ENCODE assay signal across 8 cellular contexts in genomic region chr3:129001101-129001816, GRCh38. TPM values are rescaled to one million over a fixed set of nuclear protein-coding genes. Genes with fewer than 3 reads are reported as not detected.
A peak's percentile ranks its signal among the peaks of the same experiment; 100 is the strongest.
DNase-seq lines count a peak whose midpoint lies in the region; ATAC-seq, FAIRE-seq and TF ChIP-seq lines count a peak whose summit lies in the region.

Gene EFCC1, plus strand, starts transcription at chr3:129001304. Its CDS starts 325 bp downstream, at chr3:129001629.

- peaks cover 0 to 26% of the 10 kb centered on the region in 2 donors for H3K4me1 ChIP-seq in kidney (ENCODE audit: control insufficient read depth in 1 of 2, insufficient read depth in 1 of 2, low read depth in 1 of 2, low read length in 2 of 2)

- peaks cover 33% of the 10 kb centered on the region for H3K27me3 Mint-ChIP-seq in stimulated activated naive CD8-positive, alpha-beta T cell treated with anti-CD3 and anti-CD28 coated beads, Interleukin-15, Interleukin-2, amounts not matched to agents 100 ng/mL and 50 ng/mL, for 24 hours

- DNase-seq in NOMO-1 treated with DMSO at 0.1 percent for 48 hours (lab: John Stamatoyannopoulos, UW; ENCODE audit: unreplicated experiment) (peak; percentile 26), NOMO-1 treated with dmso at 0.1 percent for 144 hours (lab: John Stamatoyannopoulos, UW; ENCODE audit: unreplicated experiment) (no peak), astrocyte of the cerebellum (ENCODE audit: low read depth) (no peak), kidney (peak; percentile 88), SHP77 treated with DMSO at 0.1 percent for 48 hours (lab: John Stamatoyannopoulos, UW) (no peak), COLO668 (lab: John Stamatoyannopoulos, UW; ENCODE audit: unreplicated experiment) (no peak)

- no peaks in the 10 kb centered on the region for H3K36me3 Mint-ChIP-seq in stimulated activated naive CD8-positive, alpha-beta T cell treated with anti-CD3 and anti-CD28 coated beads, Interleukin-15, Interleukin-2, amounts not matched to agents 100 ng/mL and 50 ng/mL, for 24 hours (ENCODE audit: low read depth)

- peak within 1 kb of the TSS; percentile 63 to 78 for H3K27ac ChIP-seq in kidney (ENCODE audit: low read depth in 2 of 2, low read length in 2 of 2)

- no peak for TF ChIP-seq CTCF in astrocyte of the cerebellum (IDR thresholded peaks at IDR 0.05; ENCODE audit: low read depth, low read length, missing control alignments)
- no peak for TF ChIP-seq CTCF in kidney (IDR thresholded peaks at IDR 0.05; ENCODE audit: borderline replicate concordance, extremely low read depth, insufficient read depth)

- peak within 1 kb of the TSS; percentile 71 for H3K4me3 Mint-ChIP-seq in stimulated activated naive CD8-positive, alpha-beta T cell treated with anti-CD3 and anti-CD28 coated beads, Interleukin-15, Interleukin-2, amounts not matched to agents 100 ng/mL and 50 ng/mL, for 24 hours

- no peak for ATAC-seq in HG02970 (IDR thresholded peaks at IDR 0.05; ENCODE audit: low FRiP score, unreplicated experiment)

- H3K9me3 Mint-ChIP-seq in stimulated activated naive CD8-positive, alpha-beta T cell treated with anti-CD3 and anti-CD28 coated beads, Interleukin-15, Interleukin-2, amounts not matched to agents 100 ng/mL and 50 ng/mL, for 24 hours: no peaks in the 10 kb centered on the region

- no peaks in the 10 kb centered on the region for H3K36me3 ChIP-seq in kidney (ENCODE audit: control insufficient read depth in 1 of 2, insufficient read depth in 2 of 2, low read length in 2 of 2)

- peaks cover 32% of the 10 kb centered on the region for H3K4me1 Mint-ChIP-seq in stimulated activated naive CD8-positive, alpha-beta T cell treated with anti-CD3 and anti-CD28 coated beads, Interleukin-15, Interleukin-2, amounts not matched to agents 100 ng/mL and 50 ng/mL, for 24 hours (ENCODE audit: low read depth)

- no peak for FAIRE-seq in kidney (lab: Jason Lieb, UNC)

- H3K9me3 ChIP-seq in kidney (ENCODE audit: control insufficient read depth in 1 of 2, low read length in 2 of 2): no peaks in the 10 kb centered on the region

- peak within 1 kb of the TSS; percentile 29 to 34 for H3K9ac ChIP-seq in kidney (ENCODE audit: low read length in 2 of 2)

- H3K27ac Mint-ChIP-seq in stimulated activated naive CD8-positive, alpha-beta T cell treated with anti-CD3 and anti-CD28 coated beads, Interleukin-15, Interleukin-2, amounts not matched to agents 100 ng/mL and 50 ng/mL, for 24 hours: no peak within 1 kb of the TSS

- in situ Hi-C loops in astrocyte of the cerebellum (cut with HindIII; ENCODE audit: low sequenced_read_pairs): no loop called here

- intact Hi-C loops in kidney (cut with DNase I): no loop called here

- H3K4me3 ChIP-seq in astrocyte of the cerebellum (ENCODE audit: low read depth, low read length) (peak within 1 kb of the TSS; percentile 18), kidney (ENCODE audit: low read length in 2 of 2) (peak within 1 kb of the TSS; percentile 36 to 51)

RNA-seq across cellular contexts. Expression of gene EFCC1, which starts in this region (rescaled TPM):
- total RNA-seq in kidney: 3.7 TPM
- 2.4 TPM for polyA plus RNA-seq in kidney (ENCODE audit: insufficient read depth, low read depth, low replicate concordance)

Comparison
In these comparisons a context has a peak if more than half of its experiments do, and no peak if none do; other contexts are left out.
1. DNase-seq: peak in NOMO-1 treated with DMSO at 0.1 percent for 48 hours (single experiment) and kidney (single experiment); none in NOMO-1 treated with dmso at 0.1 percent for 144 hours (single experiment), astrocyte of the cerebellum (single experiment), SHP77 treated with DMSO at 0.1 percent for 48 hours (single experiment) and COLO668 (single experiment).